In the genomic region with DNA sequence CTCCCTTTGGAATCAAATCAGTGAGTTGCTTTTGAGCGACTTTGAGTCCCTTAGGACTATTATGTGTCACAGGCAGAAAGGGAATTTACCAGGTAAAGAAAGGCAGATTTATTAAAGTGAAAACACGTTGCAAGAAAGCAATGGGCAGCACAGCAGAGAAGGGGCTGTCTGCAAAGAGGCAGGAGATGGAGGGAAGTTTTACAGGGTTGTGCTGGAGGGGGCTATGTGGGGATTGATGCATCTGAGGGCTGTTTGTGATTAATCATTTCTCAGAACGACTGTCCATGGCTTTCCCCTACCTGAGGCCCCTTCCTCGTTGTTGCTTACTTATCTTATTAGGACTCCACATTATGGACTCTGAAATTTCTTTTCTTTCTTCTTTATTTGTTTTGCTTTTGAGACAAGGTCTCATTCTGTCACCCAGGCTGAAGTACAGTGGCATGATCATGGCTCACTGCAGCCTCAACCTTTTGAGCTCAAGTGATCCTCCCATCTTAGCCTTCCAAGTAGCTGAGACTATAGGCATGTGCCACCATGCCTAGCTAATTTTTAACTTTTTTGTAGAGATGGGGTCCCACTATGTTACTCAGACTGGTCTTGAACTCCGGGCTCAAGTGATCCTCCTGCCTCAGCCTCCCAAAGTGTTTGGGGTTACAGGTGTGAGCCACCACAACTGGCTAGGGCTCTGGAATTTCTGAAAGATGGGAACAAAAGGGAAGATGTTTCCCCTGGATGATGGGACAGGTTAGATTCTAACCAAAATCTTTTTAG, we compare ENCODE assay signal across 26 cellular contexts. TPM values are rescaled to one million over a fixed set of nuclear protein-coding genes. Genes with fewer than 3 reads are reported as not detected.
DNase-seq lines count a peak whose midpoint lies in the region; ATAC-seq and TF ChIP-seq lines count a peak whose summit lies in the region.
"Had no signal": no experiment of that assay in that cellular context is flagged by ENCODE, and none has a peak within 500 bp of the region (broad histone marks: within the 10 kb centered on the region; RNA-seq: fewer than 3 reads in every experiment).

No MANE protein-coding gene starts in this region.

- peaks cover 4% of the 10 kb centered on the region for H3K36me3 Mint-ChIP-seq in activated naive CD4-positive, alpha-beta T cell treated with anti-CD3 and anti-CD28 coated beads for 36 hours (ENCODE audit: low read depth)
- H3K36me3 Mint-ChIP-seq in T-helper 17 cell (ENCODE audit: low read depth) (peaks cover 6% of the 10 kb centered on the region), memory B cell (peaks cover 9% of the 10 kb centered on the region), WTC11 (peaks cover 8% of the 10 kb centered on the region)
- H3K36me3 Mint-ChIP-seq: neural progenitor cell had no signal

- CTCF ChIA-PET in activated naive CD4-positive, alpha-beta T cell treated with anti-CD3 and anti-CD28 coated beads for 36 hours (lab: Charles Lee), result interaction anchor here (1.3 to 1.7 kb wide), 2 partner anchors 10 to 13 kb away, joined by 4 read pairs; partner anchors contain the start of gene NOB1
- CTCF ChIA-PET in WTC11 (lab: Charles Lee), result interaction anchor here (0.8 kb wide), 1 partner anchor 13 kb away, joined by 3 read pairs; the partner anchor contains the start of gene NOB1

- H3K4me1 ChIP-seq in thyroid gland, result peaks cover 28 to 48% of the 10 kb centered on the region in 2 donors
- H3K4me1 ChIP-seq in Peyer's patch, result peaks cover 0 to 16% (median 3%) of the 10 kb centered on the region in 4 donors
- H3K4me1 ChIP-seq: HAP-1, parathyroid adenoma had no signal

- intact Hi-C loops in activated naive CD4-positive, alpha-beta T cell treated with anti-CD3 and anti-CD28 coated beads for 36 hours (cut with micrococcal nuclease), result no loop called here
- intact Hi-C loops in thyroid gland (cut with DNase I), result no loop called here

- no peaks in the 10 kb centered on the region for H3K36me3 ChIP-seq in thyroid gland
- no peaks in the 10 kb centered on the region for H3K36me3 ChIP-seq in Peyer's patch
- H3K36me3 ChIP-seq: BLaER1, colonic mucosa, HAP-1, neural progenitor cell, tibial nerve had no signal

- DNase-seq in activated naive CD4-positive, alpha-beta T cell treated with anti-CD3 and anti-CD28 coated beads for 36 hours, result peak; percentile 35
- DNase-seq in activated naive CD4-positive, alpha-beta T cell treated with anti-CD3 and anti-CD28 coated beads, Interleukin-2, amount 50 U/mL, for 16 hours, result no peak
- DNase-seq in T-helper 17 cell, result no peak
- no peak for DNase-seq in memory B cell (ENCODE audit: low spot score in 2 of 2)
- DNase-seq in thyroid gland, result no peak
- DNase-seq in WTC11 (ENCODE audit: low spot score), result no peak
- DNase-seq in Peyer's patch, result no peak
- DNase-seq: activated CD4-positive, CD25-positive, alpha-beta regulatory T cell; colonic mucosa; effector memory CD4-positive, alpha-beta T cell; Kasumi-1; NCI-H1436; NCI-H2081 treated with DMSO at 0.1 percent for 48 hours; NCI-H2227 treated with DMSO at 0.1 percent for 48 hours; NCI-H526; NK-92 treated with Interleukin-12 subunit alpha and Interleukin-12 subunit beta, amount 100 ng/mL, for 24 hours; PC-3 had no signal

- 83 to 88% methylated on average over 5 of the region's 5 CpGs for WGBS in thyroid gland, 2 donors

- H3K4me3 Mint-ChIP-seq in activated naive CD4-positive, alpha-beta T cell treated with anti-CD3 and anti-CD28 coated beads for 36 hours, result no peak overlapping the region
- H3K4me3 Mint-ChIP-seq in T-helper 17 cell (no peak overlapping the region), memory B cell (no peak overlapping the region), WTC11 (no peak overlapping the region)
- H3K4me3 Mint-ChIP-seq: neural progenitor cell had no signal

- TF ChIP-seq CTCF in thyroid gland (IDR thresholded peaks at IDR 0.05), result no peak
- TF ChIP-seq CTCF in WTC11 (IDR thresholded peaks at IDR 0.05), result no peak
- TF ChIP-seq CTCF in Peyer's patch (IDR thresholded peaks at IDR 0.05), result no peak

- H3K27ac Mint-ChIP-seq in activated naive CD4-positive, alpha-beta T cell treated with anti-CD3 and anti-CD28 coated beads for 36 hours, result peak overlapping the region; percentile 10
- H3K27ac Mint-ChIP-seq in T-helper 17 cell (peak overlapping the region; percentile 72), memory B cell (peak overlapping the region; percentile 38), WTC11 (no peak overlapping the region)
- H3K27ac Mint-ChIP-seq: activated T-helper 2 cell treated with anti-CD3 and anti-CD28 coated beads, Interferon-gamma antibody, Interleukin-2, Interleukin-4, amounts not matched to agents 10 μg/mL and 5 μg/mL and 100 μg/mL, durations not matched to agents 14 hours and 24 hours and 36 hours; neural progenitor cell had no signal

- H3K27ac ChIP-seq in thyroid gland (peak overlapping the region in 2 of 3 donors; percentile 80 to 86), Peyer's patch (no peak overlapping the region)
- H3K27ac ChIP-seq: BLaER1, colonic mucosa, epithelial cell of prostate, neural progenitor cell, parathyroid adenoma, SK-N-MC, tibial nerve had no signal

- H3K27me3 Mint-ChIP-seq in activated naive CD4-positive, alpha-beta T cell treated with anti-CD3 and anti-CD28 coated beads for 36 hours (ENCODE audit: low read depth), result no peaks in the 10 kb centered on the region
- no peaks in the 10 kb centered on the region for H3K27me3 Mint-ChIP-seq in T-helper 17 cell
- H3K27me3 Mint-ChIP-seq in memory B cell, result no peaks in the 10 kb centered on the region
- H3K27me3 Mint-ChIP-seq in WTC11 (ENCODE audit: low read depth), result no peaks in the 10 kb centered on the region

- TF ChIP-seq POLR2A in thyroid gland (IDR thresholded peaks at IDR 0.05), result no peak
- TF ChIP-seq POLR2A in Peyer's patch (IDR thresholded peaks at IDR 0.05), result no peak

- H3K9me3 ChIP-seq in T-helper 17 cell (ENCODE audit: control insufficient read depth, low read length, poor library complexity, severe bottlenecking) (no peaks in the 10 kb centered on the region), thyroid gland (no peaks in the 10 kb centered on the region), Peyer's patch (no peaks in the 10 kb centered on the region)
- H3K9me3 ChIP-seq: BLaER1, colonic mucosa, HAP-1, tibial nerve had no signal

- H3K27me3 ChIP-seq in thyroid gland (no peaks in the 10 kb centered on the region), Peyer's patch (no peaks in the 10 kb centered on the region)
- H3K27me3 ChIP-seq: BLaER1, colonic mucosa, neural progenitor cell, tibial nerve had no signal

- ATAC-seq in T-helper 17 cell (no peak), memory B cell (ENCODE audit: low read depth) (no peak), WTC11 (no peak)
- ATAC-seq: PC-3 had no signal

- no peaks in the 10 kb centered on the region for H3K9me3 Mint-ChIP-seq in activated naive CD4-positive, alpha-beta T cell treated with anti-CD3 and anti-CD28 coated beads for 36 hours
- H3K9me3 Mint-ChIP-seq in memory B cell (no peaks in the 10 kb centered on the region), WTC11 (peaks cover 10% of the 10 kb centered on the region)
- H3K9me3 Mint-ChIP-seq: activated T-helper 2 cell treated with anti-CD3 and anti-CD28 coated beads, Interferon-gamma antibody, Interleukin-2, Interleukin-4, amounts not matched to agents 10 μg/mL and 5 μg/mL and 100 μg/mL, durations not matched to agents 14 hours and 24 hours and 36 hours; neural progenitor cell had no signal

- POLR2A ChIA-PET in WTC11 (lab: Charles Lee), result no interaction called here

- no peak overlapping the region for H3K4me3 ChIP-seq in thyroid gland (replicated peaks in 1 of 3)
- no peak overlapping the region for H3K4me3 ChIP-seq in Peyer's patch
- H3K4me3 ChIP-seq: BLaER1, colonic mucosa, HAP-1, neural progenitor cell, SK-N-MC, smooth muscle cell, tibial nerve had no signal

- peaks cover 62% of the 10 kb centered on the region for H3K4me1 Mint-ChIP-seq in activated naive CD4-positive, alpha-beta T cell treated with anti-CD3 and anti-CD28 coated beads for 36 hours (ENCODE audit: low read depth)
- H3K4me1 Mint-ChIP-seq in T-helper 17 cell (peaks cover 43% of the 10 kb centered on the region), memory B cell (peaks cover 35% of the 10 kb centered on the region), WTC11 (peaks cover 8% of the 10 kb centered on the region)

TF ChIP-seq in WTC11, 78 proteins besides CTCF, POLR2A, EP300 and RAD21 (continues in another document):
- TF ChIP-seq ATF1 (CRISPR knock-in tag; IDR thresholded peaks at IDR 0.05), result no peak

RNA-seq across cellular contexts. Expression of gene WWP2, which starts 5.5 kb away (rescaled TPM):
- total RNA-seq in activated naive CD4-positive, alpha-beta T cell treated with anti-CD3 and anti-CD28 coated beads for 36 hours, result 10 to 100 TPM; 27.7 to 32.3 TPM
- total RNA-seq in T-helper 17 cell (10 to 100 TPM; 60.6 to 64.9 TPM), thyroid gland (10 to 100 TPM; 35.9 to 72.1 (median 47.7) TPM), WTC11 (2021) (37.9 to 39.1 TPM (median 39.0 TPM) in 3 replicates), Peyer's patch (100 to 1,000 TPM in 3 of 4 donors, 10 to 100 TPM in 1; 93.5 to 199 (median 111) TPM)

RNA-seq across cellular contexts. Expression of gene NOB1, which starts 12.9 kb away (rescaled TPM):
- total RNA-seq in activated naive CD4-positive, alpha-beta T cell treated with anti-CD3 and anti-CD28 coated beads for 36 hours, result 100 to 1,000 TPM; 110 to 114 TPM
- 10 to 100 TPM; 32.1 to 36.8 TPM for total RNA-seq in T-helper 17 cell
- total RNA-seq in thyroid gland, result 10 to 100 TPM; 37.4 to 51.2 (median 43.1) TPM
- total RNA-seq in WTC11 (2021), result 80.3 to 88.0 TPM (median 81.7 TPM) in 3 replicates
- 10 to 100 TPM; 13.5 to 37.1 (median 27.7) TPM for total RNA-seq in Peyer's patch

RNA-seq across cellular contexts. Expression of gene NQO1, which starts 41.3 kb away (rescaled TPM):
- total RNA-seq in activated naive CD4-positive, alpha-beta T cell treated with anti-CD3 and anti-CD28 coated beads for 36 hours, result 10 to 100 TPM; 11.6 to 11.9 TPM
- 1 to 10 TPM; 1.7 to 2.5 TPM for total RNA-seq in T-helper 17 cell
- total RNA-seq in thyroid gland, result 1,000 to 10,000 TPM in 1 of 4 donors, 100 to 1,000 TPM in 3; 321 to 1,811 (median 577) TPM
- total RNA-seq in WTC11 (2021), result 32.6 to 38.9 TPM (median 34.7 TPM) in 3 replicates
- total RNA-seq in Peyer's patch, result 100 to 1,000 TPM in 3 of 4 donors, 10 to 100 TPM in 1; 42.4 to 311 (median 144) TPM

Comparison
In these comparisons a context has a peak if more than half of its experiments do, and no peak if none do; other contexts are left out.
1. H3K27ac ChIP-seq: peak in thyroid gland (2 of 3); none in Peyer's patch (0 of 4).